Comparison of ENCODE assay signal across 14 cellular contexts in genomic region chr7:66696774-66697191, GRCh38. TPM values are rescaled to one million over a fixed set of nuclear protein-coding genes. Genes with fewer than 3 reads are reported as not detected.
DNase-seq lines count a peak whose midpoint lies in the region; ATAC-seq and TF ChIP-seq lines count a peak whose summit lies in the region.
"Had no signal": no experiment of that assay in that cellular context is flagged by ENCODE, and none has a peak within 500 bp of the region (broad histone marks: within the 10 kb centered on the region; RNA-seq: fewer than 3 reads in every experiment).

No MANE protein-coding gene starts in this region.

- ATAC-seq in Panc1 (0 out of 2 replicates have a peak, but pooled peaks have one; percentile 10), GM18868 (IDR thresholded peaks at IDR 0.05; ENCODE audit: unreplicated experiment) (no peak), WTC11 (no peak)
- ATAC-seq: activated naive CD4-positive, alpha-beta T cell treated with anti-CD3 and anti-CD28 coated beads, Interleukin-2, amount 50 U/mL, for 72 hours had no signal

- H3K27ac Mint-ChIP-seq in WTC11: no peak overlapping the region
- H3K27ac Mint-ChIP-seq: CD4-positive, CD25-positive, alpha-beta regulatory T cell had no signal

- no peaks in the 10 kb centered on the region for H3K27me3 ChIP-seq in Panc1 (ENCODE audit: control insufficient read depth, insufficient read depth, low read length)
- H3K27me3 ChIP-seq: left lung had no signal

- no peaks in the 10 kb centered on the region for H3K36me3 Mint-ChIP-seq in WTC11
- H3K36me3 Mint-ChIP-seq: activated naive CD4-positive, alpha-beta T cell treated with anti-CD3 and anti-CD28 coated beads, Interleukin-2, amount 50 U/mL, for 72 hours had no signal

- H3K4me1 Mint-ChIP-seq in WTC11: peaks cover 6% of the 10 kb centered on the region

- H3K4me3 Mint-ChIP-seq in WTC11: no peak overlapping the region
- H3K4me3 Mint-ChIP-seq: CD4-positive, CD25-positive, alpha-beta regulatory T cell had no signal

- no peaks in the 10 kb centered on the region for H3K9me3 Mint-ChIP-seq in WTC11
- H3K9me3 Mint-ChIP-seq: activated naive CD4-positive, alpha-beta T cell treated with anti-CD3 and anti-CD28 coated beads, Interleukin-2, amount 50 U/mL, for 72 hours; CD4-positive, CD25-positive, alpha-beta regulatory T cell had no signal

- H3K27me3 Mint-ChIP-seq in WTC11 (ENCODE audit: low read depth): no peaks in the 10 kb centered on the region; the same call in 1 of the 2 replicates
- H3K27me3 Mint-ChIP-seq: CD4-positive, CD25-positive, alpha-beta regulatory T cell had no signal

- H3K36me3 ChIP-seq in Panc1 (ENCODE audit: control insufficient read depth, insufficient read depth, low read length): no peaks in the 10 kb centered on the region
- H3K36me3 ChIP-seq: left lung had no signal

- H3K4me1 ChIP-seq in Panc1 (ENCODE audit: control insufficient read depth, insufficient read depth, low read length): no peaks in the 10 kb centered on the region
- H3K4me1 ChIP-seq: left lung had no signal

- BruUV-seq in Panc1 (replicated peaks; lab: Mats Ljungman, UMichigan): no TSS peak

- intact Hi-C loops in Panc1 (cut with micrococcal nuclease; ENCODE audit: unreplicated experiment): no loop called here

- in situ Hi-C loops in Panc1 (cut with HindIII; ENCODE audit: low pct_unique_long_range_greater_than_20kb, low sequenced_read_pairs): no loop called here

- CTCF ChIA-PET in Panc1 (lab: Charles Lee): no interaction called here
- CTCF ChIA-PET in WTC11 (lab: Charles Lee): interaction anchor here (1.3 kb wide), 1 partner anchor 140 kb away, joined by 4 read pairs; no protein-coding TSS in a partner anchor

- H3K9me3 ChIP-seq in Panc1 (ENCODE audit: control insufficient read depth, insufficient read depth, low read depth, low read length): no peaks in the 10 kb centered on the region
- H3K9me3 ChIP-seq: left lung had no signal

- H3K4me3 ChIP-seq in Panc1 (ENCODE audit: low read depth in 2 of 2, low read length in 2 of 2) (no peak overlapping the region), fibroblast of mammary gland (ENCODE audit: control insufficient read depth, low read depth, low read length) (no peak overlapping the region)
- H3K4me3 ChIP-seq: left lung had no signal

- TF ChIP-seq CTCF in Panc1 (IDR thresholded peaks at IDR 0.05) (no peak), fibroblast of mammary gland (conservative IDR thresholded peaks at IDR 0.05; ENCODE audit: control insufficient read depth, insufficient read depth, low read depth, low read length) (no peak), WTC11 (IDR thresholded peaks at IDR 0.05) (no peak)

- H3K27ac ChIP-seq in Panc1 (ENCODE audit: low read length): no peak overlapping the region
- H3K27ac ChIP-seq: HL-60, left lung had no signal

- POLR2A ChIA-PET in Panc1 (lab: Charles Lee) (no interaction called here), WTC11 (lab: Charles Lee) (no interaction called here)

- peak; percentile 27 for DNase-seq in A172 (ENCODE audit: low spot score)
- peak; percentile 11 for DNase-seq in GM04503 (ENCODE audit: low read depth)
- DNase-seq in Panc1 (ENCODE audit: low read depth, low spot score): no peak
- DNase-seq in fibroblast of mammary gland (ENCODE audit: low read depth): peak; percentile 68
- no peak for DNase-seq in NCI-H146 (lab: John Stamatoyannopoulos, UW)
- no peak for DNase-seq in T1000 (lab: John Stamatoyannopoulos, UW)
- no peak for DNase-seq in WTC11 (ENCODE audit: low spot score)
- DNase-seq: CD4-positive, CD25-positive, alpha-beta regulatory T cell; NCI-H774; retina had no signal

TF ChIP-seq in WTC11, 78 proteins besides CTCF, POLR2A, EP300 and RAD21:
- TF ChIP-seq HMGA2 (CRISPR knock-in tag; IDR thresholded peaks at IDR 0.05): no peak
- no peak for TF ChIP-seq ZNF263 (CRISPR knock-in tag; IDR thresholded peaks at IDR 0.05; ENCODE audit: low read depth)
- no peak for TF ChIP-seq CREB1 (CRISPR knock-in tag; IDR thresholded peaks at IDR 0.05)
- TF ChIP-seq E2F4 (CRISPR knock-in tag; IDR thresholded peaks at IDR 0.05; ENCODE audit: borderline replicate concordance, low read depth): no peak
- no peak for TF ChIP-seq NR3C1 (CRISPR knock-in tag; conservative IDR thresholded peaks at IDR 0.05; ENCODE audit: low read depth)
- no peak for TF ChIP-seq GRHL2 (CRISPR knock-in tag; IDR thresholded peaks at IDR 0.05; ENCODE audit: insufficient replicate concordance, severe bottlenecking)
- TF ChIP-seq ZNF281 (CRISPR knock-in tag; IDR thresholded peaks at IDR 0.05): no peak
- TF ChIP-seq ZBTB21 (CRISPR knock-in tag; IDR thresholded peaks at IDR 0.05; ENCODE audit: borderline replicate concordance): no peak
- no peak for TF ChIP-seq ATF6 (CRISPR knock-in tag; IDR thresholded peaks at IDR 0.05)
- TF ChIP-seq CREM (CRISPR knock-in tag; IDR thresholded peaks at IDR 0.05): no peak
- no peak for TF ChIP-seq SMAD4 (CRISPR knock-in tag; IDR thresholded peaks at IDR 0.05)
- TF ChIP-seq NR2C2 (CRISPR knock-in tag; IDR thresholded peaks at IDR 0.05): no peak
- TF ChIP-seq ZNF512 (CRISPR knock-in tag; IDR thresholded peaks at IDR 0.05; ENCODE audit: borderline replicate concordance): no peak
- TF ChIP-seq ZNF219 (CRISPR knock-in tag; IDR thresholded peaks at IDR 0.05; ENCODE audit: borderline replicate concordance): no peak
- no peak for TF ChIP-seq ZNF138 (CRISPR knock-in tag; conservative IDR thresholded peaks at IDR 0.05)
TF ChIP-seq in WTC11: peak in this region for 0.

RNA-seq across cellular contexts. Expression of gene RABGEF1, which starts 43.8 kb away (rescaled TPM):
- total RNA-seq in A172 (2014; rRNA removed; shearing (Covaris generic)): 47.9 and 50.3 TPM in 2 replicates
- 27.3 TPM for total RNA-seq in Panc1 (2021; ENCODE audit: unreplicated experiment)
- 22.9 TPM for polyA plus RNA-seq in Panc1 (2012; ENCODE audit: insufficient read length)
- total RNA-seq in WTC11 (2021): 17.1 to 18.1 TPM (median 17.6 TPM) in 3 replicates

Comparison
In these comparisons a context has a peak if more than half of its experiments do, and no peak if none do; other contexts are left out.
1. DNase-seq: peak in A172 (single experiment), GM04503 (single experiment) and fibroblast of mammary gland (single experiment); none in Panc1 (single experiment), NCI-H146 (single experiment), T1000 (single experiment) and WTC11 (single experiment).